ENCODE assay signal across 23 cellular contexts in genomic region chr6:9647043-9647520, GRCh38.
DNase-seq lines count a peak whose midpoint lies in the region; ATAC-seq and TF ChIP-seq lines count a peak whose summit lies in the region.
"Had no signal": no experiment of that assay in that cellular context is flagged by ENCODE, and none has a peak within 500 bp of the region (broad histone marks: within the 10 kb centered on the region; RNA-seq: fewer than 3 reads in every experiment).

No MANE protein-coding gene starts in this region.

- H3K27me3 Mint-ChIP-seq in osteocyte (ENCODE audit: unreplicated experiment), result no peaks in the 10 kb centered on the region
- H3K27me3 Mint-ChIP-seq in activated CD8-positive, alpha-beta memory T cell treated with anti-CD3 and anti-CD28 coated beads, Interleukin-2, amount 10 ng/mL, durations not matched to agents 7 days and 5 days, result no peaks in the 10 kb centered on the region
- H3K27me3 Mint-ChIP-seq: activated CD4-positive, alpha-beta memory T cell treated with anti-CD3 and anti-CD28 coated beads, Interleukin-2, amount 10 ng/mL, durations not matched to agents 7 days and 5 days; activated naive CD8-positive, alpha-beta T cell treated with anti-CD3 and anti-CD28 coated beads, Interleukin-2, amount 10 ng/mL, durations not matched to agents 7 days and 5 days; CD4-positive, CD25-positive, alpha-beta regulatory T cell; naive B cell had no signal

- no peak for ATAC-seq in activated CD8-positive, alpha-beta memory T cell treated with anti-CD3 and anti-CD28 coated beads, Interleukin-2, amount 10 ng/mL, durations not matched to agents 7 days and 5 days
- ATAC-seq: left colon, PC-3 had no signal

- no peak overlapping the region for H3K4me3 Mint-ChIP-seq in osteocyte (ENCODE audit: unreplicated experiment)
- H3K4me3 Mint-ChIP-seq in activated CD8-positive, alpha-beta memory T cell treated with anti-CD3 and anti-CD28 coated beads, Interleukin-2, amount 10 ng/mL, durations not matched to agents 7 days and 5 days, result no peak overlapping the region
- H3K4me3 Mint-ChIP-seq: activated CD4-positive, alpha-beta memory T cell treated with anti-CD3 and anti-CD28 coated beads, Interleukin-2, amount 10 ng/mL, durations not matched to agents 7 days and 5 days; activated naive CD8-positive, alpha-beta T cell treated with anti-CD3 and anti-CD28 coated beads, Interleukin-2, amount 10 ng/mL, durations not matched to agents 7 days and 5 days; CD4-positive, CD25-positive, alpha-beta regulatory T cell; naive B cell had no signal

- TF ChIP-seq CTCF in osteocyte (IDR thresholded peaks at IDR 0.05), result no peak

- no peak overlapping the region for H3K27ac ChIP-seq in caudate nucleus (ENCODE audit: low read depth, low read length)
- H3K27ac ChIP-seq: heart right ventricle, testis had no signal

- H3K36me3 Mint-ChIP-seq in osteocyte (ENCODE audit: unreplicated experiment), result no peaks in the 10 kb centered on the region
- H3K36me3 Mint-ChIP-seq in activated CD8-positive, alpha-beta memory T cell treated with anti-CD3 and anti-CD28 coated beads, Interleukin-2, amount 10 ng/mL, durations not matched to agents 7 days and 5 days, result no peaks in the 10 kb centered on the region
- H3K36me3 Mint-ChIP-seq: activated naive CD8-positive, alpha-beta T cell treated with anti-CD3 and anti-CD28 coated beads, Interleukin-2, amount 10 ng/mL, durations not matched to agents 7 days and 5 days; CD4-positive, CD25-positive, alpha-beta regulatory T cell; naive B cell had no signal

- DNase-seq in EL (peak; percentile 31), NCI-H146 treated with DMSO at 0.1 percent for 48 hours (lab: John Stamatoyannopoulos, UW; ENCODE audit: unreplicated experiment) (peak; percentile 42), amniotic epithelial cell (ENCODE audit: low read depth) (peak; percentile 25), osteocyte (ENCODE audit: extremely low spot score, unreplicated experiment) (no peak), NCI-H345 treated with DMSO at 0.1 percent for 48 hours (lab: John Stamatoyannopoulos, UW; ENCODE audit: unreplicated experiment) (no peak), caudate nucleus (lab: John Stamatoyannopoulos, UW) (no peak)
- DNase-seq in activated CD8-positive, alpha-beta memory T cell treated with anti-CD3 and anti-CD28 coated beads, Interleukin-2, amount 10 ng/mL, durations not matched to agents 7 days and 5 days, result no peak
- DNase-seq: activated CD4-positive, alpha-beta memory T cell treated with anti-CD3 and anti-CD28 coated beads, Interleukin-2, amount 10 ng/mL, durations not matched to agents 7 days and 5 days; activated CD4-positive, CD25-positive, alpha-beta regulatory T cell treated with anti-CD3 and anti-CD28 coated beads, Interleukin-2, amount 50 U/mL, for 72 hours; activated effector memory CD4-positive, alpha-beta T cell treated with anti-CD3 and anti-CD28 coated beads, Interleukin-2, amount 50 U/mL, for 16 hours; activated naive CD8-positive, alpha-beta T cell treated with anti-CD3 and anti-CD28 coated beads, Interleukin-2, amount 10 ng/mL, durations not matched to agents 7 days and 5 days; CD4-positive, CD25-positive, alpha-beta regulatory T cell; effector CD4-positive, alpha-beta T cell; left colon; naive B cell; NCI-H1417 treated with DMSO at 0.1 percent for 48 hours; PC-3; retina; SHP77 treated with DMSO at 0.1 percent for 48 hours; stimulated activated CD4-positive, alpha-beta T cell treated with anti-CD3 and anti-CD28 coated beads, Interleukin-4, amount 100 ng/mL, for 24 hours; stimulated activated naive CD4-positive, alpha-beta T cell; testis had no signal

- H3K4me1 Mint-ChIP-seq in osteocyte (ENCODE audit: unreplicated experiment), result peaks cover 28% of the 10 kb centered on the region
- H3K4me1 Mint-ChIP-seq in activated CD8-positive, alpha-beta memory T cell treated with anti-CD3 and anti-CD28 coated beads, Interleukin-2, amount 10 ng/mL, durations not matched to agents 7 days and 5 days, result no peaks in the 10 kb centered on the region
- H3K4me1 Mint-ChIP-seq: activated CD4-positive, alpha-beta memory T cell treated with anti-CD3 and anti-CD28 coated beads, Interleukin-2, amount 10 ng/mL, durations not matched to agents 7 days and 5 days; activated naive CD8-positive, alpha-beta T cell treated with anti-CD3 and anti-CD28 coated beads, Interleukin-2, amount 10 ng/mL, durations not matched to agents 7 days and 5 days; CD4-positive, CD25-positive, alpha-beta regulatory T cell; naive B cell had no signal

- H3K9me3 Mint-ChIP-seq in osteocyte (ENCODE audit: unreplicated experiment), result no peaks in the 10 kb centered on the region
- peaks cover 15% of the 10 kb centered on the region for H3K9me3 Mint-ChIP-seq in activated CD8-positive, alpha-beta memory T cell treated with anti-CD3 and anti-CD28 coated beads, Interleukin-2, amount 10 ng/mL, durations not matched to agents 7 days and 5 days (ENCODE audit: low read depth)
- H3K9me3 Mint-ChIP-seq: activated naive CD8-positive, alpha-beta T cell treated with anti-CD3 and anti-CD28 coated beads, Interleukin-2, amount 10 ng/mL, durations not matched to agents 7 days and 5 days had no signal

- CTCF ChIA-PET in activated CD8-positive, alpha-beta memory T cell treated with anti-CD3 and anti-CD28 coated beads, Interleukin-2, amount 10 ng/mL, durations not matched to agents 7 days and 5 days (lab: Charles Lee), result interaction anchor here (0.7 kb wide), 1 partner anchor 11 kb away, joined by 3 read pairs; no protein-coding TSS in a partner anchor

- peak overlapping the region; percentile 1 for H3K27ac Mint-ChIP-seq in osteocyte (ENCODE audit: unreplicated experiment)
- no peak overlapping the region for H3K27ac Mint-ChIP-seq in activated CD8-positive, alpha-beta memory T cell treated with anti-CD3 and anti-CD28 coated beads, Interleukin-2, amount 10 ng/mL, durations not matched to agents 7 days and 5 days
- H3K27ac Mint-ChIP-seq: activated CD4-positive, alpha-beta memory T cell treated with anti-CD3 and anti-CD28 coated beads, Interleukin-2, amount 10 ng/mL, durations not matched to agents 7 days and 5 days; activated naive CD8-positive, alpha-beta T cell treated with anti-CD3 and anti-CD28 coated beads, Interleukin-2, amount 10 ng/mL, durations not matched to agents 7 days and 5 days; CD4-positive, CD25-positive, alpha-beta regulatory T cell; naive B cell had no signal

Comparison
In these comparisons a context has a peak if more than half of its experiments do, and no peak if none do; other contexts are left out.
1. DNase-seq: peak in EL (single experiment), NCI-H146 treated with DMSO at 0.1 percent for 48 hours (single experiment) and amniotic epithelial cell (single experiment); none in osteocyte (single experiment), activated CD8-positive, alpha-beta memory T cell treated with anti-CD3 and anti-CD28 coated beads, Interleukin-2, amount 10 ng/mL, durations not matched to agents 7 days and 5 days (single experiment), NCI-H345 treated with DMSO at 0.1 percent for 48 hours (single experiment) and caudate nucleus (0 of 61).